1 cellular context compared by ENCODE assay signal in genomic region chrX:118345401-118346257, GRCh38.
A peak's percentile ranks its signal among the peaks of the same experiment; 100 is the strongest.
TF ChIP-seq lines count a peak whose summit lies in the region.

WDR44 (plus strand) TSS chrX:118346106; CDS start chrX:118346504, 398 bp downstream.

TF ChIP-seq in K562, 482 proteins besides CTCF, POLR2A, EP300 and RAD21 (continued from another document):
- peak; percentile 49; the same call in 1 of the 2 replicates for TF ChIP-seq CREB3L1 (IDR thresholded peaks at IDR 0.05; ENCODE audit: borderline replicate concordance, low read depth)
- TF ChIP-seq ILF3 (IDR thresholded peaks at IDR 0.05; ENCODE audit: borderline replicate concordance): no peak
- peak; percentile 46 for TF ChIP-seq KDM5B (IDR thresholded peaks at IDR 0.05; ENCODE audit: insufficient replicate concordance, low read depth, low read length)
- peak; percentile 75 for TF ChIP-seq CXXC5 (CRISPR knock-in tag; IDR thresholded peaks at IDR 0.05)
- TF ChIP-seq RFX7 (CRISPR knock-in tag; IDR thresholded peaks at IDR 0.05): no peak
- peak; percentile 86 for TF ChIP-seq GABPB1 (CRISPR knock-in tag; IDR thresholded peaks at IDR 0.05)
- no peak for TF ChIP-seq PPARD (CRISPR knock-in tag; IDR thresholded peaks at IDR 0.05)
- no peak for TF ChIP-seq ZNF707 (CRISPR knock-in tag; conservative IDR thresholded peaks at IDR 0.05)
- no peak for TF ChIP-seq PTBP1 (IDR thresholded peaks at IDR 0.05; ENCODE audit: low read depth, low read length)
- peak; percentile 73 for TF ChIP-seq TAF1 (IDR thresholded peaks at IDR 0.05; ENCODE audit: control insufficient read depth, extremely low read depth, insufficient read depth, low read length, severe bottlenecking)
- 0 out of 2 replicates have a peak, but pooled peaks have one; percentile 18 for TF ChIP-seq GTF2E2 (tag; IDR thresholded peaks at IDR 0.05)
- TF ChIP-seq FOXA1 (IDR thresholded peaks at IDR 0.05; ENCODE audit: borderline replicate concordance): no peak
- TF ChIP-seq SMARCC2 (IDR thresholded peaks at IDR 0.05; ENCODE audit: low read depth): no peak
- no peak for TF ChIP-seq ZNF407 (IDR thresholded peaks at IDR 0.05; ENCODE audit: low read depth)
- no peak for TF ChIP-seq SAFB (IDR thresholded peaks at IDR 0.05; ENCODE audit: borderline replicate concordance, low read depth, low read length)
- TF ChIP-seq NCOR1 (IDR thresholded peaks at IDR 0.05): no peak
